1 cellular context compared by ENCODE assay signal in the genomic region with DNA sequence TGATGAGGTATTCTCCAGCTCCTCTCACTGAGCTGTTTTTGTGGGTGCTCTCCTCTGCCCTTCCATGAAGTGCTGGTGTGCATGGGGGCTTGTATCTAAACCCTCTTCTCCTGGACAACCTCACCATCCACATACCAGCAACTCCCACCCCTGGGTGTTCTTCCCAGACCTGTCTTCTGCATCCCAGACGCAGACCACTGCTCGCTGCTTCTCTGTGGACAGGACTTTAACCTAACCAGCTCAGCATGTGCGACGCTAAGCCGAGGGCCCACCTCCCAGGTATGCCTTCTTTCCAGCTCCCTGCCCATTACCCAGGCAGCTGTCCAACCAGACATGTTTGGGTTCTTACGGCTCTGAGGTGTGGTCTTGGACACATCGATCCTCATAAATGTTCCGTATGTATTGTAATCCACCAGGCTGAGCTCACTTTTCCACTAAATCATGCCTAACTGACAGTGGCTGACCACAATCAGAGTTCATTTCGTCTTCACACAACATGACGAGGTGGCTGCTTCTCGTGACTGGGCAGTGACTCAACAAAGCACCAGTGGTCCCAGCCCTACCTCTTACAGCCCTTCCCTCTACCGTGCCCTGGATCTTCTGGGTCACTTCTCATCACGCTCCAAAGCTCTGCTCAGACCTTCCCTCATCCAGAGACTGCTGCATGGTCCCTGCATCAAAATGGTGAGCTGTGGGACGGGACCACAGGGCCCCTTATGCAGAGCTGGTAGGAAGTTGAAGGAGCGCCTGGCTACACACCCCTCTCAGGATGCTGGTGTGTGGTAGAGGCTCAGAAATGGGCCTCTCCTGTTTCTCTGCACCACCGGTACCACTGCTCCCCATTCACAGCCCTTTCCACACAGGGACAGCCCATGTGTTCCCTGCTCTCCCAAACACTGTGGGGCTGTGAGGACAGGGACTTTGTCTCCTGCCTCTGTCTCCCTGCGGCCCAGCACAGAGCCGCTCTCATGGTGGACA.
TF ChIP-seq lines count a peak whose summit lies in the region.

No MANE protein-coding gene starts in this region.

TF ChIP-seq in WTC11, 78 proteins besides CTCF, POLR2A, EP300 and RAD21 (continued from another document):
- no peak for TF ChIP-seq NFATC4 (CRISPR knock-in tag; IDR thresholded peaks at IDR 0.05)
- TF ChIP-seq, protein P1, sequence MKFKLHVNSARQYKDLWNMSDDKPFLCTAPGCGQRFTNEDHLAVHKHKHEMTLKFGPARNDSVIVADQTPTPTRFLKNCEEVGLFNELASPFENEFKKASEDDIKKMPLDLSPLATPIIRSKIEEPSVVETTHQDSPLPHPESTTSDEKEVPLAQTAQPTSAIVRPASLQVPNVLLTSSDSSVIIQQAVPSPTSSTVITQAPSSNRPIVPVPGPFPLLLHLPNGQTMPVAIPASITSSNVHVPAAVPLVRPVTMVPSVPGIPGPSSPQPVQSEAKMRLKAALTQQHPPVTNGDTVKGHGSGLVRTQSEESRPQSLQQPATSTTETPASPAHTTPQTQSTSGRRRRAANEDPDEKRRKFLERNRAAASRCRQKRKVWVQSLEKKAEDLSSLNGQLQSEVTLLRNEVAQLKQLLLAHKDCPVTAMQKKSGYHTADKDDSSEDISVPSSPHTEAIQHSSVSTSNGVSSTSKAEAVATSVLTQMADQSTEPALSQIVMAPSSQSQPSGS (CRISPR knock-in tag; IDR thresholded peaks at IDR 0.05; ENCODE audit: borderline replicate concordance, low read depth), result no peak
- no peak for TF ChIP-seq E2F4 (CRISPR knock-in tag; IDR thresholded peaks at IDR 0.05; ENCODE audit: borderline replicate concordance, low read depth)
- no peak for TF ChIP-seq NR2C2 (CRISPR knock-in tag; IDR thresholded peaks at IDR 0.05)
- TF ChIP-seq STAT6 (CRISPR knock-in tag; conservative IDR thresholded peaks at IDR 0.05; ENCODE audit: low read depth), result no peak
- TF ChIP-seq SMAD4 (CRISPR knock-in tag; IDR thresholded peaks at IDR 0.05), result no peak
- no peak for TF ChIP-seq NFYB (CRISPR knock-in tag; conservative IDR thresholded peaks at IDR 0.05; ENCODE audit: low read depth)
- TF ChIP-seq FOXJ3 (CRISPR knock-in tag; IDR thresholded peaks at IDR 0.05; ENCODE audit: borderline replicate concordance), result no peak
TF ChIP-seq in WTC11: peak in this region for 0.
